Comparison of ENCODE assay signal across 17 cellular contexts in genomic region chr9:122800066-122801060, GRCh38. TPM values are rescaled to one million over a fixed set of nuclear protein-coding genes. Genes with fewer than 3 reads are reported as not detected.
DNase-seq lines count a peak whose midpoint lies in the region; ATAC-seq and TF ChIP-seq lines count a peak whose summit lies in the region.
"Had no signal": no experiment of that assay in that cellular context is flagged by ENCODE, and none has a peak within 500 bp of the region (broad histone marks: within the 10 kb centered on the region; RNA-seq: fewer than 3 reads in every experiment).

Gene OR1K1, plus strand, starts transcription at chr9:122800123. Its CDS starts 0 bp downstream, at chr9:122800123.

- peak within 1 kb of the TSS; percentile 25 for H4K91ac ChIP-seq in mesenchymal stem cell (ENCODE audit: low read length)

- WGBS in mesenchymal stem cell, result 90% methylated on average over 30 of the region's 30 CpGs

- intact Hi-C loops in cardiac septum (cut with DNase I) (no loop called here), left ventricle myocardium inferior (cut with micrococcal nuclease) (loop anchor here (10.0 kb wide), 1 partner anchor 696 kb away; no protein-coding TSS in a partner anchor), sciatic nerve (cut with DNase I) (loop anchor here (10.0 kb wide), 1 partner anchor 326 kb away; the partner anchor contains the start of gene OR1J1), gastrocnemius medialis (cut with DNase I; ENCODE audit: low total_unique reads) (no loop called here)

- in situ Hi-C loops in gastrocnemius medialis (cut with MboI; ENCODE audit: low sequenced_read_pairs in 4 of 4), result loop anchor here in 3 of 4 donors (25.0 kb wide), 4 partner anchors 438 to 688 kb away; partner anchors contain the start of gene PTGS1 (in 1 of the 3)

- H2BK5ac ChIP-seq in mesenchymal stem cell (ENCODE audit: low read depth, low read length, poor library complexity, severe bottlenecking), result no peak within 1 kb of the TSS

- H3K9me3 ChIP-seq in left ventricle myocardium inferior (replicated peaks), result no peaks in the 10 kb centered on the region
- H3K9me3 ChIP-seq in mesenchymal stem cell (ENCODE audit: control insufficient read depth, low read length), result peaks cover under 1% of the 10 kb centered on the region
- H3K9me3 ChIP-seq in gastrocnemius medialis, result no peaks in the 10 kb centered on the region
- H3K9me3 ChIP-seq: BLaER1 had no signal

- H3K4me1 ChIP-seq in left ventricle myocardium inferior (no peaks in the 10 kb centered on the region), mesenchymal stem cell (ENCODE audit: control insufficient read depth, insufficient read depth, low read depth, low read length) (peaks cover 3% of the 10 kb centered on the region), gastrocnemius medialis (no peaks in the 10 kb centered on the region)
- H3K4me1 ChIP-seq: BLaER1 had no signal

- no peak within 1 kb of the TSS for H3K4me2 ChIP-seq in mesenchymal stem cell (ENCODE audit: low read length, poor library complexity, severe bottlenecking)
- H3K4me2 ChIP-seq: BLaER1 had no signal

- H2AK5ac ChIP-seq in mesenchymal stem cell (ENCODE audit: low read length, severe bottlenecking), result no peak within 1 kb of the TSS

- no peak within 1 kb of the TSS for H3K9ac ChIP-seq in mesenchymal stem cell (ENCODE audit: low read length)
- H3K9ac ChIP-seq: BLaER1 had no signal

- no peaks in the 10 kb centered on the region for H3K79me1 ChIP-seq in mesenchymal stem cell (replicated peaks; ENCODE audit: low read length, poor library complexity, severe bottlenecking)

- H2BK12ac ChIP-seq in mesenchymal stem cell (ENCODE audit: low read length in 2 of 2), result peak within 1 kb of the TSS in 1 of 2 experiments; percentile 24

- H2AFZ ChIP-seq in mesenchymal stem cell (ENCODE audit: low read depth, low read length), result no peak within 1 kb of the TSS

- H3K14ac ChIP-seq in mesenchymal stem cell (ENCODE audit: low read length in 2 of 2), result no peak within 1 kb of the TSS

- H3K27me3 ChIP-seq in left ventricle myocardium inferior (ENCODE audit: low read depth), result no peaks in the 10 kb centered on the region
- H3K27me3 ChIP-seq in mesenchymal stem cell (ENCODE audit: control insufficient read depth in 1 of 2, insufficient read depth in 1 of 2, low read length in 2 of 2), result peaks cover 0 to 4% of the 10 kb centered on the region in 2 experiments
- no peaks in the 10 kb centered on the region for H3K27me3 ChIP-seq in gastrocnemius medialis
- H3K27me3 ChIP-seq: BLaER1 had no signal

- no peaks in the 10 kb centered on the region for H3K36me3 ChIP-seq in left ventricle myocardium inferior
- peaks cover 0 to 5% of the 10 kb centered on the region in 2 experiments for H3K36me3 ChIP-seq in mesenchymal stem cell (ENCODE audit: control insufficient read depth in 1 of 2, insufficient read depth in 2 of 2, low read depth in 1 of 2, low read length in 2 of 2)
- no peaks in the 10 kb centered on the region for H3K36me3 ChIP-seq in gastrocnemius medialis
- H3K36me3 ChIP-seq: BLaER1 had no signal

- H3K4me3 ChIP-seq in left ventricle myocardium inferior, result no peak within 1 kb of the TSS
- H3K4me3 ChIP-seq in mesenchymal stem cell (ENCODE audit: insufficient read depth in 1 of 2, low read depth in 1 of 2, low read length in 2 of 2), result no peak within 1 kb of the TSS
- H3K4me3 ChIP-seq in gastrocnemius medialis, result no peak within 1 kb of the TSS
- H3K4me3 ChIP-seq: BLaER1, K562 had no signal

- TF ChIP-seq CTCF in left ventricle myocardium inferior (IDR thresholded peaks at IDR 0.05; ENCODE audit: borderline replicate concordance) (no peak), gastrocnemius medialis (IDR thresholded peaks at IDR 0.05 in 4 of 5, conservative IDR thresholded peaks at IDR 0.05 in 1 of 5) (no peak)

- ATAC-seq in sciatic nerve (no peak), HG03097 (IDR thresholded peaks at IDR 0.05; ENCODE audit: low FRiP score, unreplicated experiment) (no peak), gastrocnemius medialis (no peak)
- ATAC-seq: K562 had no signal

- TF ChIP-seq POLR2A in gastrocnemius medialis (IDR thresholded peaks at IDR 0.05), result no peak

- H2BK120ac ChIP-seq in mesenchymal stem cell (ENCODE audit: low read depth, low read length), result no peak within 1 kb of the TSS

- H3K27ac ChIP-seq in left ventricle myocardium inferior (replicated peaks) (no peak within 1 kb of the TSS), mesenchymal stem cell (ENCODE audit: low read length, poor library complexity, severe bottlenecking) (no peak within 1 kb of the TSS), gastrocnemius medialis (no peak within 1 kb of the TSS)
- H3K27ac ChIP-seq: BLaER1, HL-60 had no signal

- H2BK15ac ChIP-seq in mesenchymal stem cell (ENCODE audit: low read depth, poor library complexity, severe bottlenecking), result no peak within 1 kb of the TSS

- DNase-seq in cardiac septum (ENCODE audit: low spot score), result peak; percentile 12
- no peak for DNase-seq in left ventricle myocardium inferior
- DNase-seq in mesenchymal stem cell, result no peak
- DNase-seq in sciatic nerve (ENCODE audit: low spot score), result peak; percentile 32
- no peak for DNase-seq in epidermal melanocyte (ENCODE audit: insufficient read length, low spot score)
- no peak for DNase-seq in gastrocnemius medialis
- DNase-seq: 8988T; AML-193; CD8-positive, alpha-beta memory T cell; DMS 273 treated with DMSO at 0.1 percent for 48 hours; HCEC 1CT had no signal

- no peak within 1 kb of the TSS for H3K4ac ChIP-seq in mesenchymal stem cell (ENCODE audit: low read depth in 1 of 2, low read length in 2 of 2)

- no peak within 1 kb of the TSS for H4K8ac ChIP-seq in mesenchymal stem cell (ENCODE audit: low read length)

- no peak within 1 kb of the TSS for H3K18ac ChIP-seq in mesenchymal stem cell (ENCODE audit: low read depth in 1 of 2, low read length in 2 of 2)

- H3K23ac ChIP-seq in mesenchymal stem cell (ENCODE audit: low read length in 2 of 2), result no peak within 1 kb of the TSS

RNA-seq across cellular contexts. Expression of gene OR1K1, which starts in this region (rescaled TPM):
- total RNA-seq in cardiac septum, result not detected
- total RNA-seq in left ventricle myocardium inferior, result not detected
- not detected for polyA plus RNA-seq in mesenchymal stem cell (2013, experiment 1 of 2)
- polyA plus RNA-seq in mesenchymal stem cell (2013, experiment 2 of 2), result not detected
- total RNA-seq in sciatic nerve, result not detected
- total RNA-seq in gastrocnemius medialis, result not detected
- total RNA-seq: CD8-positive, alpha-beta memory T cell; Daoy; H1; K562 had no signal
- polyA plus RNA-seq: CD8-positive, alpha-beta memory T cell; H1; K562 had no signal

Comparison
In these comparisons a context has a peak if more than half of its experiments do, and no peak if none do; other contexts are left out.
1. intact Hi-C loops: an anchor here in left ventricle myocardium inferior (10.0 kb wide) and sciatic nerve (10.0 kb wide); none called in cardiac septum and gastrocnemius medialis.
2. Peak in DNase-seq in cardiac septum; RNA of the gene not detected or under 1 TPM.
3. Peak in DNase-seq in sciatic nerve; RNA of the gene not detected or under 1 TPM.